ENCODE assay signal across 9 cellular contexts in the genomic region with DNA sequence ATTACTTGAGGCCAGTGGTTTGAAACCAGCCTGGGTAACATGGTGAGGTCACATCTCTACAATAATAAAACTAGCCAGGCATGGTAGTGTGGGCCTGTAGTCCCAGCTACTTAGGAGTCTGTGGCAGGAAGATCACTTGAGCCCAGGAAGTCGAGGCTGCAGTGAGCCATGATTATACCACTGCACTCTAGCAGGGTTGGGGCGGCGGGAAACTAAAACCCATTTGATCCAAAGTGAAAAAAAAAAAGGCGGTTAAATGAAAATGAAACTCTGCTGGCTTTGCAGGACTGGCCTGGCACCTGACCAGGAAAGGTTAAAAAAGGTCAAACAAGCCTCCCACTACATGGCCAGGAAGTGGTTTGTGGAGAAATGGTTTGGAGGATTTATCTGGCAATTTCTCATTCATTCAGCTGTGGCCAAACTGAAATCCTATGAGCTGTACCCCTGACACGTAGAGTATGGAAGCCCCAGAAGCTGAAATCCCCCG. TPM values are rescaled to one million over a fixed set of nuclear protein-coding genes. Genes with fewer than 3 reads are reported as not detected.
DNase-seq lines count a peak whose midpoint lies in the region; ATAC-seq and TF ChIP-seq lines count a peak whose summit lies in the region.
"Had no signal": no experiment of that assay in that cellular context is flagged by ENCODE, and none has a peak within 500 bp of the region (broad histone marks: within the 10 kb centered on the region; RNA-seq: fewer than 3 reads in every experiment).

No MANE protein-coding gene starts in this region.

- peak overlapping the region; percentile 20; the same call in 1 of the 2 replicates for H3K27ac ChIP-seq in HL-60 (replicated peaks)
- H3K27ac ChIP-seq: epithelial cell of prostate had no signal

- no peaks in the 10 kb centered on the region for H3K36me3 Mint-ChIP-seq in activated T-cell treated with anti-CD3 and anti-CD28 coated beads, Interleukin-2, amount 50 U/mL, for 72 hours (ENCODE audit: insufficient read depth in 2 of 2)
- H3K36me3 Mint-ChIP-seq in mesothelial cell of epicardium: peaks cover 3% of the 10 kb centered on the region

- DNase-seq in GM04503 (ENCODE audit: low read depth): peak; percentile 41
- peak in 1 of 2 experiments; percentile 61 for DNase-seq in HL-60 (ENCODE audit: low read depth in 1 of 2, low spot score in 1 of 2)
- DNase-seq in activated T-cell treated with anti-CD3 and anti-CD28 coated beads, Interleukin-2, amount 50 U/mL, for 72 hours: peak; percentile 51 to 64
- no peak for DNase-seq in mesothelial cell of epicardium (ENCODE audit: low spot score in 2 of 2, unreplicated experiment in 2 of 2)
- no peak for DNase-seq in iPS-NIHi7 (ENCODE audit: extremely low spot score)
- no peak for DNase-seq in COLO668 (lab: John Stamatoyannopoulos, UW; ENCODE audit: unreplicated experiment)
- DNase-seq in GOT3 (lab: John Stamatoyannopoulos, UW): no peak
- no peak for DNase-seq in activated CD4-positive, CD25-positive, alpha-beta regulatory T cell (lab: John Stamatoyannopoulos, UW)

- ATAC-seq in activated T-cell treated with anti-CD3 and anti-CD28 coated beads, Interleukin-2, amount 50 U/mL, for 72 hours (replicated peaks in 1 of 2): peak; percentile 63 to 69

- no peaks in the 10 kb centered on the region for H3K27me3 Mint-ChIP-seq in activated T-cell treated with anti-CD3 and anti-CD28 coated beads, Interleukin-2, amount 50 U/mL, for 72 hours (ENCODE audit: low read depth)
- peaks cover 8% of the 10 kb centered on the region for H3K27me3 Mint-ChIP-seq in mesothelial cell of epicardium (ENCODE audit: low read depth)

- H3K4me1 Mint-ChIP-seq in activated T-cell treated with anti-CD3 and anti-CD28 coated beads, Interleukin-2, amount 50 U/mL, for 72 hours (ENCODE audit: low read depth): peaks cover 68% of the 10 kb centered on the region
- peaks cover 23% of the 10 kb centered on the region for H3K4me1 Mint-ChIP-seq in mesothelial cell of epicardium

- peak overlapping the region; percentile 31 to 64 for H3K4me3 Mint-ChIP-seq in activated T-cell treated with anti-CD3 and anti-CD28 coated beads, Interleukin-2, amount 50 U/mL, for 72 hours
- no peak overlapping the region for H3K4me3 Mint-ChIP-seq in mesothelial cell of epicardium

- no peak overlapping the region for H3K4me3 ChIP-seq in HL-60 (replicated peaks; ENCODE audit: insufficient read depth, low read length)

- no peaks in the 10 kb centered on the region for H3K27me3 ChIP-seq in HL-60 (ENCODE audit: insufficient read depth, poor library complexity, severe bottlenecking)

- H3K9me3 Mint-ChIP-seq in activated T-cell treated with anti-CD3 and anti-CD28 coated beads, Interleukin-2, amount 50 U/mL, for 72 hours: no peaks in the 10 kb centered on the region
- H3K9me3 Mint-ChIP-seq in mesothelial cell of epicardium: no peaks in the 10 kb centered on the region

- H3K27ac Mint-ChIP-seq in activated T-cell treated with anti-CD3 and anti-CD28 coated beads, Interleukin-2, amount 50 U/mL, for 72 hours: peak overlapping the region; percentile 52
- peak overlapping the region; percentile 21 for H3K27ac Mint-ChIP-seq in mesothelial cell of epicardium

- no peak for TF ChIP-seq CTCF in HL-60 (IDR thresholded peaks at IDR 0.05; ENCODE audit: insufficient read depth, low read length)
- TF ChIP-seq CTCF in mesothelial cell of epicardium (IDR thresholded peaks at IDR 0.05; ENCODE audit: unreplicated experiment): no peak

RNA-seq across cellular contexts. Expression of gene MTRES1, which starts 36.6 kb away (rescaled TPM):
- 10 to 100 TPM; 15.4 to 18.0 TPM for total RNA-seq in activated T-cell treated with anti-CD3 and anti-CD28 coated beads, Interleukin-2, amount 50 U/mL, for 72 hours
- total RNA-seq in mesothelial cell of epicardium: 16.6 to 18.7 TPM (median 17.3 TPM) in 3 replicates

RNA-seq across cellular contexts. Expression of gene BEND3, which starts 50.7 kb away (rescaled TPM):
- total RNA-seq in activated T-cell treated with anti-CD3 and anti-CD28 coated beads, Interleukin-2, amount 50 U/mL, for 72 hours: 1 to 10 TPM; 2.4 to 3.2 TPM
- total RNA-seq in mesothelial cell of epicardium: 10.3 to 10.5 TPM (median 10.4 TPM) in 3 replicates

Comparison
In these comparisons a context has a peak if more than half of its experiments do, and no peak if none do; other contexts are left out.
1. DNase-seq: peak in GM04503 (single experiment) and activated T-cell treated with anti-CD3 and anti-CD28 coated beads, Interleukin-2, amount 50 U/mL, for 72 hours (2 of 2); none in mesothelial cell of epicardium (0 of 2), iPS-NIHi7 (single experiment), COLO668 (single experiment), GOT3 (single experiment) and activated CD4-positive, CD25-positive, alpha-beta regulatory T cell (0 of 4).